Comparison of ENCODE assay signal across 22 cellular contexts in genomic region chr16:2774161-2774891, GRCh38. TPM values are rescaled to one million over a fixed set of nuclear protein-coding genes. Genes with fewer than 3 reads are reported as not detected.
DNase-seq lines count a peak whose midpoint lies in the region; ATAC-seq, FAIRE-seq and TF ChIP-seq lines count a peak whose summit lies in the region.
"Had no signal": no experiment of that assay in that cellular context is flagged by ENCODE, and none has a peak within 500 bp of the region (broad histone marks: within the 10 kb centered on the region; RNA-seq: fewer than 3 reads in every experiment).

No MANE protein-coding gene starts in this region.

- H4K20me1 ChIP-seq in K562 (replicated peaks; ENCODE audit: control insufficient read depth, insufficient read depth, low read length) = peaks cover 15% of the 10 kb centered on the region; the same call in 1 of the 2 replicates

- no peak for TF ChIP-seq EP300 in K562 (IDR thresholded peaks at IDR 0.05; ENCODE audit: low read length)

- peak overlapping the region; percentile 55 for H3K27ac Mint-ChIP-seq in activated CD4-positive, alpha-beta T cell treated with anti-CD3 and anti-CD28 coated beads, Interleukin-2, amount 10 ng/mL, durations not matched to agents 7 days and 5 days
- H3K27ac Mint-ChIP-seq in activated CD4-positive, alpha-beta T cell treated with anti-CD3 and anti-CD28 coated beads for 36 hours = no peak overlapping the region
- H3K27ac Mint-ChIP-seq in IgD-negative memory B cell = peak overlapping the region in 1 of 3 donors; percentile 97
- peak overlapping the region; percentile 62 for H3K27ac Mint-ChIP-seq in progenitor cell of endocrine pancreas

- no peak for DNase-seq in activated CD4-positive, alpha-beta T cell treated with anti-CD3 and anti-CD28 coated beads, Interleukin-2, amount 10 ng/mL, durations not matched to agents 7 days and 5 days
- DNase-seq in activated CD4-positive, alpha-beta T cell treated with anti-CD3 and anti-CD28 coated beads for 36 hours = no peak
- DNase-seq in K562 (ENCODE audit: extremely low read depth in 1 of 4, low spot score in 3 of 4) (no peak), progenitor cell of endocrine pancreas (ENCODE audit: low spot score, unreplicated experiment) (no peak), midbrain (lab: John Stamatoyannopoulos, UW) (no peak), OCI-M1 (lab: John Stamatoyannopoulos, UW) (no peak)
- DNase-seq: Calu3, cortex of kidney, esophagus squamous epithelium, hippocampal formation, left ventricle myocardium inferior, NCI-H1417 treated with DMSO at 0.1 percent for 48 hours, NCI-H748 treated with DMSO at 0.1 percent for 48 hours, occipital lobe had no signal

- no peak overlapping the region for H3K4me3 ChIP-seq in K562
- H3K4me3 ChIP-seq: esophagus squamous epithelium, left ventricle myocardium inferior, SJSA1, thoracic aorta had no signal

- no peak for TF ChIP-seq RAD21 in K562 (CRISPR knock-in tag; conservative IDR thresholded peaks at IDR 0.05 in 1 of 2, IDR thresholded peaks at IDR 0.05 in 1 of 2)

- no peak for ATAC-seq in activated CD4-positive, alpha-beta T cell treated with anti-CD3 and anti-CD28 coated beads for 36 hours
- ATAC-seq in K562 = no peak
- no peak for ATAC-seq in GM18517 (IDR thresholded peaks at IDR 0.05; ENCODE audit: unreplicated experiment)
- ATAC-seq: HepG2 had no signal

- POLR2A ChIA-PET in activated CD4-positive, alpha-beta T cell treated with anti-CD3 and anti-CD28 coated beads, Interleukin-2, amount 10 ng/mL, durations not matched to agents 7 days and 5 days (lab: Charles Lee) = no interaction called here
- POLR2A ChIA-PET in activated CD4-positive, alpha-beta T cell treated with anti-CD3 and anti-CD28 coated beads for 36 hours (lab: Charles Lee) = interaction anchor here (1.3 to 6.3 kb wide), 4 partner anchors 9 to 22 kb away, joined by 4 to 26 read pairs (median 7); partner anchors contain the start of gene SRRM2
- POLR2A ChIA-PET in K562 (lab: Yijun Ruan, JAX) = interaction anchor here (0.7 to 2.3 kb wide), 4 partner anchors 10 to 171 kb away, joined by 4 to 6 read pairs (median 5); no protein-coding TSS in a partner anchor

- H3K9ac ChIP-seq in K562 (ENCODE audit: insufficient read depth in 1 of 2, low read depth in 2 of 2, low read length in 2 of 2) = 0 out of 4 replicates have a peak overlapping the region, but pooled peaks of 1 of the 2 experiments have one; percentile 1

- BruUV-seq in K562 (replicated peaks; lab: Mats Ljungman, UMichigan) = no TSS peak

- H3K4me3 Mint-ChIP-seq in activated CD4-positive, alpha-beta T cell treated with anti-CD3 and anti-CD28 coated beads, Interleukin-2, amount 10 ng/mL, durations not matched to agents 7 days and 5 days = no peak overlapping the region
- no peak overlapping the region for H3K4me3 Mint-ChIP-seq in activated CD4-positive, alpha-beta T cell treated with anti-CD3 and anti-CD28 coated beads for 36 hours
- H3K4me3 Mint-ChIP-seq in IgD-negative memory B cell (peak overlapping the region in 3 of 4 donors; percentile 32 to 95 (median 47)), progenitor cell of endocrine pancreas (ENCODE audit: low read depth) (no peak overlapping the region)

- H3K79me2 ChIP-seq in K562 (ENCODE audit: control insufficient read depth, insufficient read depth, low read length) = peaks cover 42% of the 10 kb centered on the region

- no peak overlapping the region for H2AFZ ChIP-seq in K562 (ENCODE audit: low read depth, low read length)

- no peak for TF ChIP-seq POLR2A in K562 (conservative IDR thresholded peaks at IDR 0.05)

- peaks cover 32% of the 10 kb centered on the region for H3K4me1 Mint-ChIP-seq in activated CD4-positive, alpha-beta T cell treated with anti-CD3 and anti-CD28 coated beads, Interleukin-2, amount 10 ng/mL, durations not matched to agents 7 days and 5 days
- H3K4me1 Mint-ChIP-seq in activated CD4-positive, alpha-beta T cell treated with anti-CD3 and anti-CD28 coated beads for 36 hours = peaks cover 31% of the 10 kb centered on the region
- H3K4me1 Mint-ChIP-seq in IgD-negative memory B cell (peaks cover 17 to 26% (median 17%) of the 10 kb centered on the region in 3 donors), progenitor cell of endocrine pancreas (ENCODE audit: low read depth) (peaks cover 17% of the 10 kb centered on the region)

- peaks cover 17 to 61% of the 10 kb centered on the region in 2 experiments; a peak in 4 of 5 replicates for H3K4me1 ChIP-seq in K562 (replicated peaks in 1 of 2; ENCODE audit: control insufficient read depth in 2 of 2, insufficient read depth in 2 of 2, low read length in 2 of 2)

- no peaks in the 10 kb centered on the region for H3K9me1 ChIP-seq in K562 (ENCODE audit: control insufficient read depth, insufficient read depth, low read length)

- 74% methylated on average over 7 of the region's 7 CpGs for WGBS in K562 (ENCODE audit: insufficient coverage, low coverage, missing lambda C conversion rate)

- H3K9me3 ChIP-seq in K562 (replicated peaks; ENCODE audit: control insufficient read depth, insufficient read depth, low read depth, low read length) = no peaks in the 10 kb centered on the region
- H3K9me3 ChIP-seq: esophagus squamous epithelium, left ventricle myocardium inferior, thoracic aorta had no signal

- in situ Hi-C loops in K562 (cut with MboI) = no loop called here

- no peak overlapping the region for H3K27ac ChIP-seq in K562 (ENCODE audit: extremely low read depth, low read depth, low read length)
- H3K27ac ChIP-seq: left ventricle myocardium inferior, SJSA1, thoracic aorta had no signal

- no peaks in the 10 kb centered on the region for H3K9me3 Mint-ChIP-seq in activated CD4-positive, alpha-beta T cell treated with anti-CD3 and anti-CD28 coated beads, Interleukin-2, amount 10 ng/mL, durations not matched to agents 7 days and 5 days
- H3K9me3 Mint-ChIP-seq in activated CD4-positive, alpha-beta T cell treated with anti-CD3 and anti-CD28 coated beads for 36 hours (ENCODE audit: low read depth) = no peaks in the 10 kb centered on the region
- no peaks in the 10 kb centered on the region for H3K9me3 Mint-ChIP-seq in IgD-negative memory B cell
- no peaks in the 10 kb centered on the region for H3K9me3 Mint-ChIP-seq in progenitor cell of endocrine pancreas (ENCODE audit: low read depth)

- H3K27me3 ChIP-seq in K562 (ENCODE audit: control insufficient read depth in 2 of 2, insufficient read depth in 2 of 2, low read length in 2 of 2) = no peaks in the 10 kb centered on the region
- H3K27me3 ChIP-seq: esophagus squamous epithelium, SJSA1 had no signal

- no peaks in the 10 kb centered on the region for H3K27me3 Mint-ChIP-seq in activated CD4-positive, alpha-beta T cell treated with anti-CD3 and anti-CD28 coated beads, Interleukin-2, amount 10 ng/mL, durations not matched to agents 7 days and 5 days
- no peaks in the 10 kb centered on the region for H3K27me3 Mint-ChIP-seq in activated CD4-positive, alpha-beta T cell treated with anti-CD3 and anti-CD28 coated beads for 36 hours
- H3K27me3 Mint-ChIP-seq in IgD-negative memory B cell (no peaks in the 10 kb centered on the region), progenitor cell of endocrine pancreas (no peaks in the 10 kb centered on the region)

- no peak overlapping the region for H3K4me2 ChIP-seq in K562 (ENCODE audit: insufficient read depth, low read length)

- intact Hi-C loops in activated CD4-positive, alpha-beta T cell treated with anti-CD3 and anti-CD28 coated beads for 36 hours (cut with DNase I, micrococcal nuclease) = no loop called here
- intact Hi-C loops in K562 (cut with micrococcal nuclease) = no loop called here

- no peak for FAIRE-seq in K562 (lab: Jason Lieb, UNC)
- FAIRE-seq: A204.1, HepG2, TTC549 had no signal

- H3K36me3 ChIP-seq in K562 (ENCODE audit: control insufficient read depth, insufficient read depth, low read length) = peaks cover 72% of the 10 kb centered on the region

- CTCF ChIA-PET in activated CD4-positive, alpha-beta T cell treated with anti-CD3 and anti-CD28 coated beads, Interleukin-2, amount 10 ng/mL, durations not matched to agents 7 days and 5 days (lab: Charles Lee) = interaction anchor here (0.6 to 1.5 kb wide), 3 partner anchors 16 to 223 kb away, joined by 3 to 4 read pairs (median 3); no protein-coding TSS in a partner anchor
- CTCF ChIA-PET in activated CD4-positive, alpha-beta T cell treated with anti-CD3 and anti-CD28 coated beads for 36 hours (lab: Charles Lee) = interaction anchor here (0.5 to 1.2 kb wide), 3 partner anchors 22 to 572 kb away, joined by 3 read pairs; partner anchors contain the start of gene SRRM2
- CTCF ChIA-PET in K562 (lab: Yijun Ruan, JAX; ENCODE audit: low intra/inter-chr PET ratio) = no interaction called here

- TF ChIP-seq CTCF in K562 (IDR thresholded peaks at IDR 0.05 in 2 of 3, conservative IDR thresholded peaks at IDR 0.05 in 1 of 3; ENCODE audit: insufficient read depth in 2 of 3, low read depth in 1 of 3, low read length in 3 of 3) = no peak
- no peak for TF ChIP-seq CTCF in progenitor cell of endocrine pancreas (IDR thresholded peaks at IDR 0.05; ENCODE audit: unreplicated experiment)

- H3K36me3 Mint-ChIP-seq in activated CD4-positive, alpha-beta T cell treated with anti-CD3 and anti-CD28 coated beads, Interleukin-2, amount 10 ng/mL, durations not matched to agents 7 days and 5 days (ENCODE audit: low read depth) = peaks cover 44% of the 10 kb centered on the region
- peaks cover 32% of the 10 kb centered on the region for H3K36me3 Mint-ChIP-seq in activated CD4-positive, alpha-beta T cell treated with anti-CD3 and anti-CD28 coated beads for 36 hours (ENCODE audit: low read depth)
- H3K36me3 Mint-ChIP-seq in IgD-negative memory B cell = peaks cover 2% of the 10 kb centered on the region
- peaks cover 13% of the 10 kb centered on the region for H3K36me3 Mint-ChIP-seq in progenitor cell of endocrine pancreas (ENCODE audit: insufficient read depth)

RNA-seq across cellular contexts. Expression of gene ELOB, which starts 2.8 kb away (rescaled TPM):
- 100 to 1,000 TPM; 224 to 249 TPM for total RNA-seq in activated CD4-positive, alpha-beta T cell treated with anti-CD3 and anti-CD28 coated beads, Interleukin-2, amount 10 ng/mL, durations not matched to agents 7 days and 5 days
- 100 to 1,000 TPM; 268 to 269 TPM for total RNA-seq in activated CD4-positive, alpha-beta T cell treated with anti-CD3 and anti-CD28 coated beads for 36 hours
- polyA plus RNA-seq in IgD-negative memory B cell = 262 TPM
- total RNA-seq in K562 (2011; cell fraction: chromatin; rRNA removed; ENCODE audit: low replicate concordance) = 7.2 and 24.7 TPM in 2 replicates
- total RNA-seq in K562 (2011; cell fraction: nucleolus; rRNA removed) = 37.5 and 47.0 TPM in 2 replicates
- 31.9 and 34.9 TPM in 2 replicates for total RNA-seq in K562 (2011; cell fraction: nucleoplasm; rRNA removed)
- 285 and 395 TPM in 2 replicates for total RNA-seq in K562 (2014; rRNA removed)
- total RNA-seq in K562 (2014; rRNA removed; fragmentation: Illumina TruSeq; extraction: Trizol) = 29.4 and 63.2 TPM in 2 replicates
- 219 and 223 TPM in 2 replicates for total RNA-seq in K562 (2015; rRNA removed; fragmentation: Illumina TruSeq; extraction: Trizol)
- 237 and 268 TPM in 2 replicates for total RNA-seq in K562 (2021)
- polyA plus RNA-seq in K562 (2011; rRNA removed) = 206 and 220 TPM in 2 replicates
- 693 and 1,390 TPM in 2 replicates for polyA plus RNA-seq in K562 (2011; cell fraction: cytosol; rRNA removed)
- polyA plus RNA-seq in K562 (2011; cell fraction: nucleus; rRNA removed) = 132 and 211 TPM in 2 replicates
- 297 and 487 TPM in 2 replicates for polyA plus RNA-seq in K562 (2012)
- 180 and 344 TPM in 2 replicates for polyA plus RNA-seq in K562 (2014; fragmentation: Illumina TruSeq; extraction: Trizol)
- 100 to 1,000 TPM; 764 to 791 TPM for polyA plus RNA-seq in K562 (2014; fragmentation: Nextera tagmentation; extraction: Ambion mirVana)
- 298 and 313 TPM in 2 replicates for polyA plus RNA-seq in K562 (2014; rRNA removed)
- polyA minus RNA-seq in K562 (2011; rRNA and poly(A)+ RNA removed) = 34.5 and 73.6 TPM in 2 replicates
- polyA minus RNA-seq in K562 (2011; cell fraction: cytosol; rRNA and poly(A)+ RNA removed) = 64.8 and 95.8 TPM in 2 replicates
- 15.5 and 22.3 TPM in 2 replicates for polyA minus RNA-seq in K562 (2011; cell fraction: nucleus; rRNA and poly(A)+ RNA removed)
- total RNA-seq in progenitor cell of endocrine pancreas = 201 and 207 TPM in 2 replicates

RNA-seq across cellular contexts. Expression of gene PRSS33, which starts 13.0 kb away (rescaled TPM):
- not detected for total RNA-seq in activated CD4-positive, alpha-beta T cell treated with anti-CD3 and anti-CD28 coated beads, Interleukin-2, amount 10 ng/mL, durations not matched to agents 7 days and 5 days
- not detected for total RNA-seq in activated CD4-positive, alpha-beta T cell treated with anti-CD3 and anti-CD28 coated beads for 36 hours
- polyA plus RNA-seq in IgD-negative memory B cell (not detected), K562 (2011; rRNA removed) (not detected in 2 replicates), K562 (2014; fragmentation: Illumina TruSeq; extraction: Trizol) (not detected in 2 replicates), K562 (2014; fragmentation: Nextera tagmentation; extraction: Ambion mirVana) (not detected), K562 (2014; rRNA removed) (not detected in 2 replicates)
- total RNA-seq in K562 (2011; cell fraction: chromatin; rRNA removed; ENCODE audit: low replicate concordance) = not detected in 2 replicates
- not detected in 2 replicates for total RNA-seq in K562 (2011; cell fraction: nucleolus; rRNA removed)
- total RNA-seq in K562 (2011; cell fraction: nucleoplasm; rRNA removed) = not detected in 2 replicates
- total RNA-seq in K562 (2014; rRNA removed) (not detected in 2 replicates), K562 (2014; rRNA removed; fragmentation: Illumina TruSeq; extraction: Trizol) (not detected in 2 replicates), K562 (2015; rRNA removed; fragmentation: Illumina TruSeq; extraction: Trizol) (not detected in 2 replicates), K562 (2021) (not detected in 2 replicates), progenitor cell of endocrine pancreas (0.27 and 0.31 TPM in 2 replicates)
- not detected in 2 replicates for polyA plus RNA-seq in K562 (2011; cell fraction: cytosol; rRNA removed)
- not detected in 2 replicates for polyA plus RNA-seq in K562 (2011; cell fraction: nucleus; rRNA removed)
- 0.06 TPM in 1 of 2 replicates, not detected in the other for polyA plus RNA-seq in K562 (2012)
- polyA minus RNA-seq in K562 (2011; rRNA and poly(A)+ RNA removed) = not detected in 2 replicates
- not detected in 2 replicates for polyA minus RNA-seq in K562 (2011; cell fraction: cytosol; rRNA and poly(A)+ RNA removed)
- polyA minus RNA-seq in K562 (2011; cell fraction: nucleus; rRNA and poly(A)+ RNA removed) = not detected in 2 replicates
- total RNA-seq: esophagus squamous epithelium, HepG2, left ventricle myocardium inferior, occipital lobe, SJSA1, thoracic aorta had no signal
- polyA plus RNA-seq: HepG2 had no signal

RNA-seq across cellular contexts. Expression of gene SRRM2, which starts 21.9 kb away (rescaled TPM):
- 100 to 1,000 TPM; 512 to 565 TPM for total RNA-seq in activated CD4-positive, alpha-beta T cell treated with anti-CD3 and anti-CD28 coated beads, Interleukin-2, amount 10 ng/mL, durations not matched to agents 7 days and 5 days
- 100 to 1,000 TPM; 517 to 598 TPM for total RNA-seq in activated CD4-positive, alpha-beta T cell treated with anti-CD3 and anti-CD28 coated beads for 36 hours
- polyA plus RNA-seq in IgD-negative memory B cell = 159 TPM
- total RNA-seq in K562 (2011; cell fraction: chromatin; rRNA removed; ENCODE audit: low replicate concordance) = 1,596 and 1,670 TPM in 2 replicates
- 1,139 and 1,167 TPM in 2 replicates for total RNA-seq in K562 (2011; cell fraction: nucleolus; rRNA removed)
- 1,487 and 2,488 TPM in 2 replicates for total RNA-seq in K562 (2011; cell fraction: nucleoplasm; rRNA removed)
- 81.1 and 85.3 TPM in 2 replicates for total RNA-seq in K562 (2014; rRNA removed)
- 79.2 and 79.9 TPM in 2 replicates for total RNA-seq in K562 (2014; rRNA removed; fragmentation: Illumina TruSeq; extraction: Trizol)
- total RNA-seq in K562 (2015; rRNA removed; fragmentation: Illumina TruSeq; extraction: Trizol) = 70.6 and 91.2 TPM in 2 replicates
- total RNA-seq in K562 (2021) = 413 and 466 TPM in 2 replicates
- polyA plus RNA-seq in K562 (2011; rRNA removed) = 82.5 and 179 TPM in 2 replicates
- 102 and 119 TPM in 2 replicates for polyA plus RNA-seq in K562 (2011; cell fraction: cytosol; rRNA removed)
- polyA plus RNA-seq in K562 (2011; cell fraction: nucleus; rRNA removed) = 1,748 and 2,419 TPM in 2 replicates
- 391 and 584 TPM in 2 replicates for polyA plus RNA-seq in K562 (2012)
- polyA plus RNA-seq in K562 (2014; fragmentation: Illumina TruSeq; extraction: Trizol) = 517 and 558 TPM in 2 replicates
- polyA plus RNA-seq in K562 (2014; fragmentation: Nextera tagmentation; extraction: Ambion mirVana) = 10 to 100 TPM; 26.7 to 27.6 TPM
- 463 and 563 TPM in 2 replicates for polyA plus RNA-seq in K562 (2014; rRNA removed)
- 72.4 and 72.8 TPM in 2 replicates for polyA minus RNA-seq in K562 (2011; rRNA and poly(A)+ RNA removed)
- 155 and 244 TPM in 2 replicates for polyA minus RNA-seq in K562 (2011; cell fraction: cytosol; rRNA and poly(A)+ RNA removed)
- polyA minus RNA-seq in K562 (2011; cell fraction: nucleus; rRNA and poly(A)+ RNA removed) = 233 and 249 TPM in 2 replicates
- 817 and 838 TPM in 2 replicates for total RNA-seq in progenitor cell of endocrine pancreas

RNA-seq across cellular contexts. Expression of gene PRSS41, which starts 23.9 kb away (rescaled TPM):
- total RNA-seq in activated CD4-positive, alpha-beta T cell treated with anti-CD3 and anti-CD28 coated beads, Interleukin-2, amount 10 ng/mL, durations not matched to agents 7 days and 5 days = not detected
- not detected for total RNA-seq in activated CD4-positive, alpha-beta T cell treated with anti-CD3 and anti-CD28 coated beads for 36 hours
- not detected for polyA plus RNA-seq in IgD-negative memory B cell
- total RNA-seq in K562 (2011; cell fraction: chromatin; rRNA removed; ENCODE audit: low replicate concordance) = not detected in 2 replicates
- not detected in 2 replicates for total RNA-seq in K562 (2011; cell fraction: nucleolus; rRNA removed)
- total RNA-seq in K562 (2011; cell fraction: nucleoplasm; rRNA removed) = not detected in 2 replicates
- not detected in 2 replicates for total RNA-seq in K562 (2014; rRNA removed)
- total RNA-seq in K562 (2014; rRNA removed; fragmentation: Illumina TruSeq; extraction: Trizol) = not detected in 2 replicates
- not detected in 2 replicates for total RNA-seq in K562 (2015; rRNA removed; fragmentation: Illumina TruSeq; extraction: Trizol)
- not detected in 2 replicates for total RNA-seq in K562 (2021)
- polyA plus RNA-seq in K562 (2011; rRNA removed) = not detected in 2 replicates
- not detected in 2 replicates for polyA plus RNA-seq in K562 (2011; cell fraction: cytosol; rRNA removed)
- not detected in 2 replicates for polyA plus RNA-seq in K562 (2011; cell fraction: nucleus; rRNA removed)
- not detected in 2 replicates for polyA plus RNA-seq in K562 (2012)
- polyA plus RNA-seq in K562 (2014; fragmentation: Illumina TruSeq; extraction: Trizol) = not detected in 2 replicates
- not detected for polyA plus RNA-seq in K562 (2014; fragmentation: Nextera tagmentation; extraction: Ambion mirVana)
- polyA plus RNA-seq in K562 (2014; rRNA removed) = not detected in 2 replicates
- polyA minus RNA-seq in K562 (2011; rRNA and poly(A)+ RNA removed) = 0.18 TPM in 1 of 2 replicates, not detected in the other
- polyA minus RNA-seq in K562 (2011; cell fraction: cytosol; rRNA and poly(A)+ RNA removed) = not detected in 2 replicates
- not detected in 2 replicates for polyA minus RNA-seq in K562 (2011; cell fraction: nucleus; rRNA and poly(A)+ RNA removed)
- total RNA-seq in progenitor cell of endocrine pancreas = not detected in 2 replicates
- total RNA-seq: activated CD8-positive, alpha-beta memory T cell treated with anti-CD3 and anti-CD28 coated beads for 36 hours; Calu3; esophagus squamous epithelium; HepG2; left ventricle myocardium inferior; occipital lobe; SJSA1; thoracic aorta had no signal
- polyA plus RNA-seq: HepG2 had no signal

RNA-seq across cellular contexts. Expression of gene PRSS21, which starts 42.7 kb away (rescaled TPM):
- under 1 TPM; 0.27 to 0.67 TPM for total RNA-seq in activated CD4-positive, alpha-beta T cell treated with anti-CD3 and anti-CD28 coated beads, Interleukin-2, amount 10 ng/mL, durations not matched to agents 7 days and 5 days
- under 1 TPM; 0.69 to 0.71 TPM for total RNA-seq in activated CD4-positive, alpha-beta T cell treated with anti-CD3 and anti-CD28 coated beads for 36 hours
- polyA plus RNA-seq in IgD-negative memory B cell (10.4 TPM), K562 (2011; rRNA removed) (112 and 157 TPM in 2 replicates), K562 (2014; fragmentation: Illumina TruSeq; extraction: Trizol) (76.1 and 104 TPM in 2 replicates), K562 (2014; fragmentation: Nextera tagmentation; extraction: Ambion mirVana) (10 to 100 TPM; 12.1 to 21.0 TPM), K562 (2014; rRNA removed) (106 and 107 TPM in 2 replicates)
- total RNA-seq in K562 (2011; cell fraction: chromatin; rRNA removed; ENCODE audit: low replicate concordance) = 205 and 513 TPM in 2 replicates
- total RNA-seq in K562 (2011; cell fraction: nucleolus; rRNA removed) = 438 and 448 TPM in 2 replicates
- total RNA-seq in K562 (2011; cell fraction: nucleoplasm; rRNA removed) = 292 and 307 TPM in 2 replicates
- total RNA-seq in K562 (2014; rRNA removed) (61.3 and 77.8 TPM in 2 replicates), K562 (2014; rRNA removed; fragmentation: Illumina TruSeq; extraction: Trizol) (41.5 and 43.6 TPM in 2 replicates), K562 (2015; rRNA removed; fragmentation: Illumina TruSeq; extraction: Trizol) (41.7 and 43.7 TPM in 2 replicates), K562 (2021) (113 and 121 TPM in 2 replicates), progenitor cell of endocrine pancreas (not detected in 2 replicates)
- 149 and 221 TPM in 2 replicates for polyA plus RNA-seq in K562 (2011; cell fraction: cytosol; rRNA removed)
- polyA plus RNA-seq in K562 (2011; cell fraction: nucleus; rRNA removed) = 780 and 951 TPM in 2 replicates
- polyA plus RNA-seq in K562 (2012) = 109 and 148 TPM in 2 replicates
- 23.0 and 37.7 TPM in 2 replicates for polyA minus RNA-seq in K562 (2011; rRNA and poly(A)+ RNA removed)
- 26.8 and 31.8 TPM in 2 replicates for polyA minus RNA-seq in K562 (2011; cell fraction: cytosol; rRNA and poly(A)+ RNA removed)
- 53.4 and 78.8 TPM in 2 replicates for polyA minus RNA-seq in K562 (2011; cell fraction: nucleus; rRNA and poly(A)+ RNA removed)
- total RNA-seq: Calu3, HepG2, left ventricle myocardium inferior, occipital lobe, SJSA1 had no signal
- polyA plus RNA-seq: HepG2 had no signal

Comparison
In these comparisons a context has a peak if more than half of its experiments do, and no peak if none do; other contexts are left out.
1. H3K4me3 Mint-ChIP-seq: peak in IgD-negative memory B cell (3 of 4); none in activated CD4-positive, alpha-beta T cell treated with anti-CD3 and anti-CD28 coated beads, Interleukin-2, amount 10 ng/mL, durations not matched to agents 7 days and 5 days (single experiment), activated CD4-positive, alpha-beta T cell treated with anti-CD3 and anti-CD28 coated beads for 36 hours (single experiment) and progenitor cell of endocrine pancreas (single experiment).